ENCODE assay signal across 14 cellular contexts in the genomic region with DNA sequence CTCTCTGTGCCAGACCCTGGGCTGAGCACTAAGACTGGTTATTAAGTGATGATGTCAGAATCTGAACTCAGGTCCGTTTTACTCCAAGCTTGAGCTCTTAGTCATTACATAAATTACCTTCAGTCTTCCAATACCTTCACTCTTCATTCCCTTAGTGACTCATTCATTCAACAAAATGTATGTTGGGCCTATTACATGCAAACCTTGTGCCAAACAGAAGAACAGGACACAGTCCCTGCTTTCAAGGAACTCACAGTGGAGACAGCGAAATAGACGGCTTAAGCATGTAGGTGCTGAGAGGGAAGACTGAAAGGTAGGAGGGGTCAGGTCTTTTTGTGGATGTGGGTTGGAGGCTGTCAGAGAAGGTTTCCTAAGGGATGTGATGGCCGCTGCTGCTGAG. TPM values are rescaled to one million over a fixed set of nuclear protein-coding genes. Genes with fewer than 3 reads are reported as not detected.
A peak's percentile ranks its signal among the peaks of the same experiment; 100 is the strongest.
DNase-seq lines count a peak whose midpoint lies in the region; ATAC-seq and TF ChIP-seq lines count a peak whose summit lies in the region.
"Had no signal": no experiment of that assay in that cellular context is flagged by ENCODE, and none has a peak within 500 bp of the region (broad histone marks: within the 10 kb centered on the region; RNA-seq: fewer than 3 reads in every experiment).

No MANE protein-coding gene starts in this region.

- DNase-seq in HT1080 (ENCODE audit: low read depth) (peak; percentile 58), left lobe of liver (ENCODE audit: low spot score) (no peak)
- no peak for DNase-seq in effector CD8-positive, alpha-beta T cell (lab: John Stamatoyannopoulos, UW)
- no peak for DNase-seq in effector memory CD8-positive, alpha-beta T cell
- DNase-seq: activated CD4-positive, alpha-beta memory T cell treated with anti-CD3 and anti-CD28 coated beads, Interleukin-2, amount 10 ng/mL, durations not matched to agents 7 days and 5 days; mesenchymal stem cell; NCI-H2029 treated with DMSO at 0.1 percent for 48 hours; NCI-H524 treated with DMSO at 0.1 percent for 48 hours; right cardiac atrium; stimulated activated CD4-positive, alpha-beta T cell treated with anti-CD3 and anti-CD28 coated beads, Interleukin-1b, Interleukin-23, amount 100 ng/mL, for 48 hours had no signal

- TF ChIP-seq CTCF in brain (conservative IDR thresholded peaks at IDR 0.05) (no peak), neural cell (IDR thresholded peaks at IDR 0.05; ENCODE audit: poor library complexity, severe bottlenecking) (no peak)

- ATAC-seq in effector memory CD8-positive, alpha-beta T cell (replicated peaks) = no peak
- ATAC-seq in left lobe of liver = no peak
- ATAC-seq: right cardiac atrium had no signal

- no peaks in the 10 kb centered on the region for H3K79me2 ChIP-seq in neural cell (replicated peaks; ENCODE audit: insufficient read depth, low read length)

- H3K9me2 ChIP-seq in neural cell (ENCODE audit: insufficient read depth, low read length) = no peaks in the 10 kb centered on the region

- H3K27me3 Mint-ChIP-seq in brain = peaks cover 15% of the 10 kb centered on the region
- H3K27me3 Mint-ChIP-seq in effector memory CD8-positive, alpha-beta T cell = peaks cover 16 to 28% of the 10 kb centered on the region in 2 donors

- peak overlapping the region in 2 of 5 experiments; percentile 16 to 18 for H3K4me3 Mint-ChIP-seq in brain
- H3K4me3 Mint-ChIP-seq in effector memory CD8-positive, alpha-beta T cell = no peak overlapping the region
- H3K4me3 Mint-ChIP-seq: activated CD4-positive, alpha-beta memory T cell treated with anti-CD3 and anti-CD28 coated beads, Interleukin-2, amount 10 ng/mL, durations not matched to agents 7 days and 5 days; activated T-helper 1 cell treated with anti-CD3 and anti-CD28 coated beads, Interleukin-12 subunit alpha, Interleukin-12 subunit beta, Interleukin-2, Interleukin-4 antibody, amounts not matched to agents 30 ng/mL and 10 ng/mL and 1 ng/mL, durations not matched to agents 14 hours and 24 hours and 36 hours had no signal

- H3K27ac ChIP-seq in neural cell (ENCODE audit: low read length) = peak overlapping the region; percentile 81

- H3K4me3 ChIP-seq in neural cell (ENCODE audit: low read length) = peak overlapping the region; percentile 40

- H3K36me3 Mint-ChIP-seq in brain = no peaks in the 10 kb centered on the region
- H3K36me3 Mint-ChIP-seq in effector memory CD8-positive, alpha-beta T cell (ENCODE audit: insufficient read depth) = no peaks in the 10 kb centered on the region

- peak overlapping the region; percentile 49 for H3K9ac ChIP-seq in neural cell (ENCODE audit: low read length)

- peak overlapping the region in 3 of 5 experiments; percentile 67 to 91 (median 70) for H3K27ac Mint-ChIP-seq in brain
- no peak overlapping the region for H3K27ac Mint-ChIP-seq in effector memory CD8-positive, alpha-beta T cell
- H3K27ac Mint-ChIP-seq: activated CD4-positive, alpha-beta memory T cell treated with anti-CD3 and anti-CD28 coated beads, Interleukin-2, amount 10 ng/mL, durations not matched to agents 7 days and 5 days; activated T-helper 1 cell treated with anti-CD3 and anti-CD28 coated beads, Interleukin-12 subunit alpha, Interleukin-12 subunit beta, Interleukin-2, Interleukin-4 antibody, amounts not matched to agents 30 ng/mL and 10 ng/mL and 1 ng/mL, durations not matched to agents 14 hours and 24 hours and 36 hours had no signal

- no peak for TF ChIP-seq EP300 in neural cell (conservative IDR thresholded peaks at IDR 0.05; ENCODE audit: poor library complexity, severe bottlenecking)

- peaks cover 27% of the 10 kb centered on the region for H3K4me1 Mint-ChIP-seq in brain
- H3K4me1 Mint-ChIP-seq in effector memory CD8-positive, alpha-beta T cell (ENCODE audit: low read depth in 2 of 2) = peaks cover 0 to 2% of the 10 kb centered on the region in 2 donors

- no peaks in the 10 kb centered on the region for H3F3A ChIP-seq in neural cell (ENCODE audit: insufficient read depth, low read length, poor library complexity, severe bottlenecking)

- no peak for TF ChIP-seq RAD21 in neural cell (conservative IDR thresholded peaks at IDR 0.05)

- H3K9me3 ChIP-seq in neural cell (ENCODE audit: low read length) = no peaks in the 10 kb centered on the region

- peaks cover 10% of the 10 kb centered on the region for H3K27me3 ChIP-seq in neural cell (ENCODE audit: insufficient read depth, low read depth, low read length)

- H3K4me2 ChIP-seq in neural cell (ENCODE audit: low read length) = peak overlapping the region; percentile 61

- peak overlapping the region; percentile 52 for H2AFZ ChIP-seq in neural cell (ENCODE audit: low read depth, low read length)

- H3K9me3 Mint-ChIP-seq in brain = no peaks in the 10 kb centered on the region
- H3K9me3 Mint-ChIP-seq in effector memory CD8-positive, alpha-beta T cell = no peaks in the 10 kb centered on the region
- H3K9me3 Mint-ChIP-seq: activated CD4-positive, alpha-beta memory T cell treated with anti-CD3 and anti-CD28 coated beads, Interleukin-2, amount 10 ng/mL, durations not matched to agents 7 days and 5 days; activated T-helper 1 cell treated with anti-CD3 and anti-CD28 coated beads, Interleukin-12 subunit alpha, Interleukin-12 subunit beta, Interleukin-2, Interleukin-4 antibody, amounts not matched to agents 30 ng/mL and 10 ng/mL and 1 ng/mL, durations not matched to agents 14 hours and 24 hours and 36 hours had no signal

- H4K20me1 ChIP-seq in neural cell (ENCODE audit: insufficient read depth) = no peaks in the 10 kb centered on the region

- H3K36me3 ChIP-seq in neural cell (ENCODE audit: insufficient read depth, low read length) = no peaks in the 10 kb centered on the region

TF ChIP-seq in neural cell, 6 proteins besides CTCF, POLR2A, EP300 and RAD21:
- TF ChIP-seq TAF1 (IDR thresholded peaks at IDR 0.05; ENCODE audit: low read depth) (no peak), MXI1 (conservative IDR thresholded peaks at IDR 0.05; ENCODE audit: poor library complexity, severe bottlenecking) (no peak), EZH2 (IDR thresholded peaks at IDR 0.05; ENCODE audit: borderline replicate concordance, insufficient read depth, low read length, poor library complexity, severe bottlenecking) (no peak), POLR2AphosphoS5 (IDR thresholded peaks at IDR 0.05) (no peak), SMC3 (conservative IDR thresholded peaks at IDR 0.05; ENCODE audit: poor library complexity) (no peak)
- TF ChIP-seq, protein P1, sequence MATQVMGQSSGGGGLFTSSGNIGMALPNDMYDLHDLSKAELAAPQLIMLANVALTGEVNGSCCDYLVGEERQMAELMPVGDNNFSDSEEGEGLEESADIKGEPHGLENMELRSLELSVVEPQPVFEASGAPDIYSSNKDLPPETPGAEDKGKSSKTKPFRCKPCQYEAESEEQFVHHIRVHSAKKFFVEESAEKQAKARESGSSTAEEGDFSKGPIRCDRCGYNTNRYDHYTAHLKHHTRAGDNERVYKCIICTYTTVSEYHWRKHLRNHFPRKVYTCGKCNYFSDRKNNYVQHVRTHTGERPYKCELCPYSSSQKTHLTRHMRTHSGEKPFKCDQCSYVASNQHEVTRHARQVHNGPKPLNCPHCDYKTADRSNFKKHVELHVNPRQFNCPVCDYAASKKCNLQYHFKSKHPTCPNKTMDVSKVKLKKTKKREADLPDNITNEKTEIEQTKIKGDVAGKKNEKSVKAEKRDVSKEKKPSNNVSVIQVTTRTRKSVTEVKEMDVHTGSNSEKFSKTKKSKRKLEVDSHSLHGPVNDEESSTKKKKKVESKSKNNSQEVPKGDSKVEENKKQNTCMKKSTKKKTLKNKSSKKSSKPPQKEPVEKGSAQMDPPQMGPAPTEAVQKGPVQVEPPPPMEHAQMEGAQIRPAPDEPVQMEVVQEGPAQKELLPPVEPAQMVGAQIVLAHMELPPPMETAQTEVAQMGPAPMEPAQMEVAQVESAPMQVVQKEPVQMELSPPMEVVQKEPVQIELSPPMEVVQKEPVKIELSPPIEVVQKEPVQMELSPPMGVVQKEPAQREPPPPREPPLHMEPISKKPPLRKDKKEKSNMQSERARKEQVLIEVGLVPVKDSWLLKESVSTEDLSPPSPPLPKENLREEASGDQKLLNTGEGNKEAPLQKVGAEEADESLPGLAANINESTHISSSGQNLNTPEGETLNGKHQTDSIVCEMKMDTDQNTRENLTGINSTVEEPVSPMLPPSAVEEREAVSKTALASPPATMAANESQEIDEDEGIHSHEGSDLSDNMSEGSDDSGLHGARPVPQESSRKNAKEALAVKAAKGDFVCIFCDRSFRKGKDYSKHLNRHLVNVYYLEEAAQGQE (IDR thresholded peaks at IDR 0.05; ENCODE audit: borderline replicate concordance) = no peak

RNA-seq across cellular contexts. Expression of a gene that starts 3.3 kb away (rescaled TPM):
- total RNA-seq in HT1080 (2014; rRNA removed; shearing (Covaris generic)) = 15.0 and 20.1 TPM in 2 replicates
- polyA plus RNA-seq in HT1080 (2015; cell fraction: cytosol; rRNA removed) = 21.4 and 26.2 TPM in 2 replicates
- polyA plus RNA-seq in HT1080 (2015; cell fraction: nucleus; rRNA removed) = 12.7 and 13.0 TPM in 2 replicates
- polyA plus RNA-seq in brain (ENCODE audit: insufficient read depth, low read depth, low replicate concordance) (31.0 TPM), neural cell (0.32 and 2.0 TPM in 2 replicates)
- 0.93 and 1.2 TPM in 2 replicates for polyA minus RNA-seq in neural cell
- 4.1 TPM for total RNA-seq in left lobe of liver
- total RNA-seq: OCI-LY7 had no signal

RNA-seq across cellular contexts. Expression of a gene that starts 25.3 kb away (rescaled TPM):
- 31.0 and 37.7 TPM in 2 replicates for total RNA-seq in HT1080 (2014; rRNA removed; shearing (Covaris generic))
- 20.0 and 20.3 TPM in 2 replicates for polyA plus RNA-seq in HT1080 (2015; cell fraction: cytosol; rRNA removed)
- 91.4 and 94.4 TPM in 2 replicates for polyA plus RNA-seq in HT1080 (2015; cell fraction: nucleus; rRNA removed)
- polyA plus RNA-seq in brain (ENCODE audit: insufficient read depth, low read depth, low replicate concordance) (27.7 TPM), neural cell (34.5 and 35.3 TPM in 2 replicates)
- polyA minus RNA-seq in neural cell = 76.9 and 91.8 TPM in 2 replicates
- 10.1 TPM for total RNA-seq in left lobe of liver

RNA-seq across cellular contexts. Expression of a gene that starts 43.9 kb away (rescaled TPM):
- not detected in 2 replicates for total RNA-seq in HT1080 (2014; rRNA removed; shearing (Covaris generic))
- polyA plus RNA-seq in HT1080 (2015; cell fraction: cytosol; rRNA removed) = not detected in 2 replicates
- polyA plus RNA-seq in HT1080 (2015; cell fraction: nucleus; rRNA removed) = 0.19 and 0.26 TPM in 2 replicates
- polyA plus RNA-seq in brain (ENCODE audit: insufficient read depth, low read depth, low replicate concordance) = 1.4 TPM
- not detected in 2 replicates for polyA plus RNA-seq in neural cell
- polyA minus RNA-seq in neural cell = not detected in 2 replicates
- total RNA-seq in left lobe of liver = 48.6 TPM
- total RNA-seq: activated CD4-positive, alpha-beta memory T cell treated with anti-CD3 and anti-CD28 coated beads, Interleukin-2, amount 10 ng/mL, durations not matched to agents 7 days and 5 days; activated T-helper 1 cell treated with anti-CD3 and anti-CD28 coated beads, Interleukin-12 subunit alpha, Interleukin-12 subunit beta, Interleukin-2, Interleukin-4 antibody, amounts not matched to agents 30 ng/mL and 10 ng/mL and 1 ng/mL, durations not matched to agents 14 hours and 24 hours and 36 hours; OCI-LY7 had no signal

RNA-seq across cellular contexts. Expression of a gene that starts 59.9 kb away (rescaled TPM):
- total RNA-seq in HT1080 (2014; rRNA removed; shearing (Covaris generic)) = 244 and 279 TPM in 2 replicates
- polyA plus RNA-seq in HT1080 (2015; cell fraction: cytosol; rRNA removed) = 218 and 224 TPM in 2 replicates
- polyA plus RNA-seq in HT1080 (2015; cell fraction: nucleus; rRNA removed) = 83.6 and 110 TPM in 2 replicates
- 335 TPM for polyA plus RNA-seq in brain (ENCODE audit: insufficient read depth, low read depth, low replicate concordance)
- polyA plus RNA-seq in neural cell = 269 and 322 TPM in 2 replicates
- polyA minus RNA-seq in neural cell = 135 and 165 TPM in 2 replicates
- total RNA-seq in left lobe of liver = 210 TPM

Comparison
In these comparisons a context has a peak if more than half of its experiments do, and no peak if none do; other contexts are left out.
1. H3K27ac Mint-ChIP-seq: peak in brain (3 of 5); none in effector memory CD8-positive, alpha-beta T cell (0 of 2).
2. RNA of a gene that starts 43.9 kb away (total RNA-seq): 48.6 TPM in left lobe of liver (single experiment); not detected in HT1080; every median in the first group is over 10 times any median in the second.